ENCODE assay signal across 8 cellular contexts in the genomic region with DNA sequence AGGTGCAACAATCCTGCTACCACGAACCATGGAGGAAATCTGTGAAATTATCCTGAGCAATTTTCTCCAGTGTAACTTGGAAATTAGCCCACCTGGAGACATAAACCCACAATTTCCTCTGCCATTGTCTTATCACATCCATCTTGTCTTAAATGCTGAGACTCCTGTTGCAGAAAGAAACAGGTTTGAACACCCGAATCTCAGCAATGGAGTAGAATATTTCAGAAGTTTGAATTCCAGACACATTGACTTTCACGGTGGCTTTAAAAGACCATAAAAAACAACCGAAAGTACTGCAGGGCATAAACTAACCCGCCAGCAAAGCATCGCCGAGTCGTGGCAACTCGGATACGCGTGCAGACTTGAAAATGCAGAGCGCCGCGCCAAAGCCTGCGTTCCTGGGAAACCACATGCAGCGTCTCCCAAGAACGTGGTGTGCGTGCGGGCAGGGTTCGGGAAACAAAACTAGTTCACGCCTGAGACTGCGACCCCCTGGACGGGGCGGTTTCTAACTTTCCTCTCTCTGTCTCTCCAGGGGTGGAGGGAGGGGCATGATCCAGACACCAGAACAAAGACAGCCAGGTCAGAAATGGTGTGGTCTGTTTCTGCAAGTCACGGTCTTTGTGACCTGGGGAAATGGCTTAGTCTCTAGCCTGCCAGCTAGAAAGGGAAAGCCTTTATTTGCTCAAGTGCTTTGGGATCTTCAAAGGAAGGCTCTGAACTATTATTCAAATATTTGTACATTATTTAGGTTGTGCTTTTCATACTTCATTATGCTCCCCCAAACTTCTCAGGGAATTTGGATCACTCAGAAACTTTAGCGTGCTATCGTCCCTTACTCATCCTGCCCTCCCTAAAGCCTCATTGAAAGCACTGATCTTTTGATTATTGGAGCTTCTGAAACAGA. TPM values are rescaled to one million over a fixed set of nuclear protein-coding genes. Genes with fewer than 3 reads are reported as not detected.
DNase-seq lines count a peak whose midpoint lies in the region; ATAC-seq and TF ChIP-seq lines count a peak whose summit lies in the region.

No MANE protein-coding gene starts in this region.

- H3K79me2 ChIP-seq in DND-41 (ENCODE audit: insufficient read depth, low read length): no peaks in the 10 kb centered on the region

- no peaks in the 10 kb centered on the region for H3K36me3 ChIP-seq in DND-41 (ENCODE audit: insufficient read depth, low read length)
- H3K36me3 ChIP-seq in KOPT-K1 (ENCODE audit: insufficient read depth, low read length): no peaks in the 10 kb centered on the region
- no peaks in the 10 kb centered on the region for H3K36me3 ChIP-seq in sigmoid colon

- ATAC-seq in DND-41 (ENCODE audit: insufficient read depth, low read depth) (peak; percentile 85), GM18861 (IDR thresholded peaks at IDR 0.05; ENCODE audit: unreplicated experiment) (no peak)

- intact Hi-C loops in sigmoid colon (cut with DNase I): no loop called here

- no peaks in the 10 kb centered on the region for H3K27me3 ChIP-seq in DND-41 (ENCODE audit: insufficient read depth, low read length, poor library complexity)
- H3K27me3 ChIP-seq in sigmoid colon: no peaks in the 10 kb centered on the region

- no peak for TF ChIP-seq POLR2A in sigmoid colon (IDR thresholded peaks at IDR 0.05)

- peak overlapping the region; percentile 19 to 62; a peak in 3 of 4 replicates for H3K4me3 ChIP-seq in DND-41 (ENCODE audit: low read depth in 1 of 2, low read length in 2 of 2)
- peak overlapping the region; percentile 18 to 42 (median 39) for H3K4me3 ChIP-seq in sigmoid colon

- no peak overlapping the region for H3K27ac Mint-ChIP-seq in immature natural killer cell

- H3K36me3 Mint-ChIP-seq in immature natural killer cell: no peaks in the 10 kb centered on the region

- peak overlapping the region; percentile 83 for H2AFZ ChIP-seq in DND-41 (ENCODE audit: low read depth, low read length)

- no peak for TF ChIP-seq EP300 in sigmoid colon (IDR thresholded peaks at IDR 0.05)

- DNase-seq in DND-41 (peak; percentile 72), anterior cingulate cortex (lab: John Stamatoyannopoulos, UW) (peak in 39 of 58 donors; percentile 3 to 68 (median 16)), hypothalamus (lab: John Stamatoyannopoulos, UW) (peak in 32 of 51 donors; percentile 3 to 64 (median 14)), sigmoid colon (peak; percentile 68), immature natural killer cell (no peak), SIG-M5 (lab: John Stamatoyannopoulos, UW) (no peak)

- H3K9me3 Mint-ChIP-seq in immature natural killer cell: peaks cover 0 to 3% (median 0%) of the 10 kb centered on the region in 6 donors

- H3K4me2 ChIP-seq in DND-41 (ENCODE audit: insufficient read depth, low read length): peak overlapping the region; percentile 68

- H3K4me1 ChIP-seq in DND-41 (ENCODE audit: insufficient read depth, low read length) (peaks cover 34% of the 10 kb centered on the region), sigmoid colon (peaks cover 0 to 8% (median 5%) of the 10 kb centered on the region in 4 donors)

- H3K27ac ChIP-seq in DND-41 (ENCODE audit: low read length) (peak overlapping the region; percentile 84), KOPT-K1 (ENCODE audit: low read depth, low read length, poor library complexity, severe bottlenecking) (peak overlapping the region; percentile 10), sigmoid colon (peak overlapping the region in 1 of 4 donors; percentile 16)

- H3K9me3 ChIP-seq in DND-41 (ENCODE audit: insufficient read depth, low read length, severe bottlenecking) (no peaks in the 10 kb centered on the region), KOPT-K1 (ENCODE audit: insufficient read depth, low read length, poor library complexity, severe bottlenecking) (no peaks in the 10 kb centered on the region), sigmoid colon (no peaks in the 10 kb centered on the region)

- no peak for TF ChIP-seq CTCF in DND-41 (IDR thresholded peaks at IDR 0.05; ENCODE audit: borderline replicate concordance, extremely low read depth, low read length, poor library complexity, severe bottlenecking)
- TF ChIP-seq CTCF in sigmoid colon (IDR thresholded peaks at IDR 0.05): no peak

- WGBS in sigmoid colon, 2 donors: 2 to 4% methylated on average over 27 of the region's 27 CpGs

- peak overlapping the region in 1 of 5 donors; percentile 19 for H3K4me3 Mint-ChIP-seq in immature natural killer cell

- H3K27me3 Mint-ChIP-seq in immature natural killer cell (ENCODE audit: low read depth in 3 of 3): peaks cover 3 to 8% (median 5%) of the 10 kb centered on the region in 3 donors

- H3K9ac ChIP-seq in DND-41 (ENCODE audit: low read depth, low read length): peak overlapping the region; percentile 57

- H3K4me1 Mint-ChIP-seq in immature natural killer cell: peaks cover 0 to 4% of the 10 kb centered on the region in 2 donors

- H4K20me1 ChIP-seq in DND-41 (ENCODE audit: insufficient read depth, low read length): no peaks in the 10 kb centered on the region

RNA-seq across cellular contexts. Expression of a gene that starts 26.9 kb away (rescaled TPM):
- total RNA-seq in sigmoid colon: 10 to 100 TPM in 3 of 4 donors, 1 to 10 TPM in 1; 7.1 to 22.4 (median 16.1) TPM
- polyA plus RNA-seq in sigmoid colon (10 to 100 TPM in 2 of 3 donors, 1 to 10 TPM in 1; 3.4 to 10.9 (median 10.2) TPM), immature natural killer cell (1 to 10 TPM in 1 of 3 donors, under 1 TPM in 1, not detected in 1; 0.76 to 1.0 TPM)

Comparison
In these comparisons a context has a peak if more than half of its experiments do, and no peak if none do; other contexts are left out.
1. DNase-seq: peak in DND-41 (single experiment), anterior cingulate cortex (39 of 58), hypothalamus (32 of 51) and sigmoid colon (single experiment); none in immature natural killer cell (0 of 3) and SIG-M5 (single experiment).